In genomic region chr1:5563861-5564577, GRCh38 we compare ENCODE assay signal across 25 cellular contexts.
DNase-seq lines count a peak whose midpoint lies in the region; ATAC-seq and TF ChIP-seq lines count a peak whose summit lies in the region.
"Had no signal": no experiment of that assay in that cellular context is flagged by ENCODE, and none has a peak within 500 bp of the region (broad histone marks: within the 10 kb centered on the region; RNA-seq: fewer than 3 reads in every experiment).

No MANE protein-coding gene starts in this region.

- no peaks in the 10 kb centered on the region for H3K4me1 ChIP-seq in esophagus muscularis mucosa
- no peaks in the 10 kb centered on the region for H3K4me1 ChIP-seq in vagina
- no peaks in the 10 kb centered on the region for H3K4me1 ChIP-seq in naive thymus-derived CD4-positive, alpha-beta T cell (ENCODE audit: control insufficient read depth in 2 of 2, insufficient read depth in 2 of 2, low read length in 2 of 2)
- H3K4me1 ChIP-seq: BE2C, BLaER1 had no signal

- TF ChIP-seq EP300 in esophagus muscularis mucosa (IDR thresholded peaks at IDR 0.05): no peak

- H3K27ac ChIP-seq in esophagus muscularis mucosa (replicated peaks in 1 of 4) (no peak overlapping the region), vagina (no peak overlapping the region)
- no peak overlapping the region for H3K27ac ChIP-seq in naive thymus-derived CD4-positive, alpha-beta T cell (ENCODE audit: low read depth, low read length)
- H3K27ac ChIP-seq: BLaER1 had no signal

- no peak overlapping the region for H3K4me3 ChIP-seq in esophagus muscularis mucosa
- H3K4me3 ChIP-seq in vagina: no peak overlapping the region
- no peak overlapping the region for H3K4me3 ChIP-seq in naive thymus-derived CD4-positive, alpha-beta T cell (ENCODE audit: low read length)
- H3K4me3 ChIP-seq: BLaER1, GM12878 had no signal

- POLR2A ChIA-PET in naive thymus-derived CD4-positive, alpha-beta T cell (lab: Charles Lee): no interaction called here

- CTCF ChIA-PET in activated CD8-positive, alpha-beta memory T cell treated with anti-CD3 and anti-CD28 coated beads, Interleukin-2, amount 10 ng/mL, durations not matched to agents 7 days and 5 days (lab: Charles Lee): no interaction called here
- CTCF ChIA-PET in naive thymus-derived CD4-positive, alpha-beta T cell (lab: Charles Lee): no interaction called here

- no peaks in the 10 kb centered on the region for H3K27me3 Mint-ChIP-seq in activated CD8-positive, alpha-beta memory T cell treated with anti-CD3 and anti-CD28 coated beads, Interleukin-2, amount 10 ng/mL, durations not matched to agents 7 days and 5 days
- no peaks in the 10 kb centered on the region for H3K27me3 Mint-ChIP-seq in osteocyte (ENCODE audit: unreplicated experiment)
- H3K27me3 Mint-ChIP-seq in naive thymus-derived CD4-positive, alpha-beta T cell: peaks cover 0 to 12% (median 2%) of the 10 kb centered on the region in 5 donors
- H3K27me3 Mint-ChIP-seq: CD4-positive, CD25-positive, alpha-beta regulatory T cell had no signal

- no peaks in the 10 kb centered on the region for H3K36me3 ChIP-seq in esophagus muscularis mucosa
- H3K36me3 ChIP-seq in vagina: no peaks in the 10 kb centered on the region
- no peaks in the 10 kb centered on the region for H3K36me3 ChIP-seq in naive thymus-derived CD4-positive, alpha-beta T cell (ENCODE audit: control insufficient read depth in 2 of 3, insufficient read depth in 3 of 3, low read length in 3 of 3)
- H3K36me3 ChIP-seq: BE2C, BLaER1 had no signal

- intact Hi-C loops in esophagus muscularis mucosa (cut with DNase I) (no loop called here), vagina (cut with DNase I) (no loop called here)
- intact Hi-C loops in naive thymus-derived CD4-positive, alpha-beta T cell (cut with micrococcal nuclease): no loop called here

- no peaks in the 10 kb centered on the region for H3K9me3 Mint-ChIP-seq in activated CD8-positive, alpha-beta memory T cell treated with anti-CD3 and anti-CD28 coated beads, Interleukin-2, amount 10 ng/mL, durations not matched to agents 7 days and 5 days (ENCODE audit: low read depth)
- peaks cover 36% of the 10 kb centered on the region for H3K9me3 Mint-ChIP-seq in osteocyte (ENCODE audit: unreplicated experiment)
- peaks cover under 1 to 10% (median 6%) of the 10 kb centered on the region in 11 donors for H3K9me3 Mint-ChIP-seq in naive thymus-derived CD4-positive, alpha-beta T cell

- no peak for TF ChIP-seq POLR2A in esophagus muscularis mucosa (IDR thresholded peaks at IDR 0.05; ENCODE audit: low read depth)
- no peak for TF ChIP-seq POLR2A in vagina (IDR thresholded peaks at IDR 0.05)

- H3K4me3 Mint-ChIP-seq in activated CD8-positive, alpha-beta memory T cell treated with anti-CD3 and anti-CD28 coated beads, Interleukin-2, amount 10 ng/mL, durations not matched to agents 7 days and 5 days: no peak overlapping the region
- H3K4me3 Mint-ChIP-seq in osteocyte (ENCODE audit: unreplicated experiment): no peak overlapping the region
- no peak overlapping the region for H3K4me3 Mint-ChIP-seq in naive thymus-derived CD4-positive, alpha-beta T cell
- H3K4me3 Mint-ChIP-seq: CD14-positive monocyte; CD4-positive, alpha-beta memory T cell; CD4-positive, CD25-positive, alpha-beta regulatory T cell; CD8-positive, alpha-beta memory T cell had no signal

- H3K36me3 Mint-ChIP-seq in activated CD8-positive, alpha-beta memory T cell treated with anti-CD3 and anti-CD28 coated beads, Interleukin-2, amount 10 ng/mL, durations not matched to agents 7 days and 5 days: no peaks in the 10 kb centered on the region
- no peaks in the 10 kb centered on the region for H3K36me3 Mint-ChIP-seq in osteocyte (ENCODE audit: unreplicated experiment)
- peaks cover 0 to under 1% (median 0%) of the 10 kb centered on the region in 5 donors for H3K36me3 Mint-ChIP-seq in naive thymus-derived CD4-positive, alpha-beta T cell
- H3K36me3 Mint-ChIP-seq: CD14-positive monocyte; CD4-positive, CD25-positive, alpha-beta regulatory T cell; CD8-positive, alpha-beta memory T cell had no signal

- TF ChIP-seq CTCF in esophagus muscularis mucosa (IDR thresholded peaks at IDR 0.05) (no peak), osteocyte (IDR thresholded peaks at IDR 0.05) (no peak), vagina (IDR thresholded peaks at IDR 0.05) (no peak)

- peak; percentile 21 for DNase-seq in activated CD8-positive, alpha-beta memory T cell treated with anti-CD3 and anti-CD28 coated beads, Interleukin-2, amount 10 ng/mL, durations not matched to agents 7 days and 5 days
- DNase-seq in activated CD8-positive, alpha-beta memory T cell treated with anti-CD3 and anti-CD28 coated beads, Interleukin-2, amount 50 U/mL, for 48 hours: no peak
- peak; percentile 89 for DNase-seq in esophagus muscularis mucosa (ENCODE audit: extremely low spot score)
- peak; percentile 77 for DNase-seq in osteocyte (ENCODE audit: extremely low spot score, unreplicated experiment)
- peak; percentile 37 to 74 for DNase-seq in vagina (ENCODE audit: extremely low spot score in 2 of 2)
- DNase-seq in NCI-H2107 (lab: John Stamatoyannopoulos, UW): no peak
- no peak for DNase-seq in naive thymus-derived CD4-positive, alpha-beta T cell
- DNase-seq: 8988T; ACHN; BE2C; C1 segment of cervical spinal cord; CD4-positive, alpha-beta memory T cell; CD4-positive, CD25-positive, alpha-beta regulatory T cell; CD8-positive, alpha-beta memory T cell; COR-L47; DMS 273 treated with DMSO at 0.1 percent for 48 hours; DMS153; DMS53; DMS79; DND-41; EL; GDM1 had no signal

- peaks cover 0 to 24% (median 0%) of the 10 kb centered on the region in 4 donors for H3K27me3 ChIP-seq in esophagus muscularis mucosa
- no peaks in the 10 kb centered on the region for H3K27me3 ChIP-seq in vagina
- H3K27me3 ChIP-seq in naive thymus-derived CD4-positive, alpha-beta T cell (ENCODE audit: control insufficient read depth in 2 of 2, insufficient read depth in 2 of 2, low read length in 2 of 2): no peaks in the 10 kb centered on the region
- H3K27me3 ChIP-seq: BE2C, BLaER1 had no signal

- no peak for ATAC-seq in activated CD8-positive, alpha-beta memory T cell treated with anti-CD3 and anti-CD28 coated beads, Interleukin-2, amount 10 ng/mL, durations not matched to agents 7 days and 5 days
- ATAC-seq in naive thymus-derived CD4-positive, alpha-beta T cell: no peak
- ATAC-seq: GM12878 had no signal

- H3K27ac Mint-ChIP-seq in activated CD8-positive, alpha-beta memory T cell treated with anti-CD3 and anti-CD28 coated beads, Interleukin-2, amount 10 ng/mL, durations not matched to agents 7 days and 5 days: no peak overlapping the region
- no peak overlapping the region for H3K27ac Mint-ChIP-seq in osteocyte (ENCODE audit: unreplicated experiment)
- no peak overlapping the region for H3K27ac Mint-ChIP-seq in naive thymus-derived CD4-positive, alpha-beta T cell
- H3K27ac Mint-ChIP-seq: CD4-positive, alpha-beta memory T cell; CD4-positive, CD25-positive, alpha-beta regulatory T cell; CD8-positive, alpha-beta memory T cell had no signal

- H3K4me1 Mint-ChIP-seq in activated CD8-positive, alpha-beta memory T cell treated with anti-CD3 and anti-CD28 coated beads, Interleukin-2, amount 10 ng/mL, durations not matched to agents 7 days and 5 days: no peaks in the 10 kb centered on the region
- H3K4me1 Mint-ChIP-seq in osteocyte (ENCODE audit: unreplicated experiment): no peaks in the 10 kb centered on the region
- H3K4me1 Mint-ChIP-seq in naive thymus-derived CD4-positive, alpha-beta T cell: peaks cover 0 to 5% (median 0%) of the 10 kb centered on the region in 7 donors
- H3K4me1 Mint-ChIP-seq: CD14-positive monocyte; CD4-positive, alpha-beta memory T cell; CD4-positive, CD25-positive, alpha-beta regulatory T cell; CD8-positive, alpha-beta memory T cell had no signal

- H3K9me3 ChIP-seq in esophagus muscularis mucosa (peaks cover 0 to 8% (median 7%) of the 10 kb centered on the region in 4 donors), vagina (no peaks in the 10 kb centered on the region)
- H3K9me3 ChIP-seq in naive thymus-derived CD4-positive, alpha-beta T cell (ENCODE audit: control insufficient read depth in 2 of 3, low read length in 3 of 3): peaks cover 0 to 3% (median 0%) of the 10 kb centered on the region in 3 experiments
- H3K9me3 ChIP-seq: BE2C had no signal

- 82% methylated on average over 12 of the region's 14 CpGs for WGBS in esophagus muscularis mucosa

Comparison
In these comparisons a context has a peak if more than half of its experiments do, and no peak if none do; other contexts are left out.
1. DNase-seq: peak in activated CD8-positive, alpha-beta memory T cell treated with anti-CD3 and anti-CD28 coated beads, Interleukin-2, amount 10 ng/mL, durations not matched to agents 7 days and 5 days (single experiment), esophagus muscularis mucosa (single experiment), osteocyte (single experiment) and vagina (2 of 2); none in activated CD8-positive, alpha-beta memory T cell treated with anti-CD3 and anti-CD28 coated beads, Interleukin-2, amount 50 U/mL, for 48 hours (single experiment), NCI-H2107 (single experiment) and naive thymus-derived CD4-positive, alpha-beta T cell (0 of 9).